Comparison of ENCODE assay signal across 19 cellular contexts in the genomic region with DNA sequence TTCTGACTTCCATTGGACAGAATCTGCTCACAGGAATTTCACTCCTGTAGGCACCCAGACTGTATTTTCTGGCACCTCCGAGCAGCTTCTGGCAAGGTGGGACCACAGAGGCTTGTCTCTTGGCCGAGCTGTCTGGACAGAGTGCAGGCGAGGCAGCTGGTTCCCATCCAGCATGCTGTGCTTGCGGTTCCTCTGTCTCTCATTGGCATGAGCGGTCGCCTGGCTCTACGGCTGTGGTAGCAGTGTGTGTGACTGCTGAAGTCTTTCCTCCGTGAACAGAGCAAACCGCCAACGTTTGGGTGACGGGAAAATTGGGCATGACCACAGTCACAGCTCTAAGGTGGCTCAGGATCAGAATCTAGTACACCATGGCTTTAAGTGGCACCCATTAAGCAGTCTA.
"Had no signal": no experiment of that assay in that cellular context is flagged by ENCODE, and none has a peak within 500 bp of the region (broad histone marks: within the 10 kb centered on the region; RNA-seq: fewer than 3 reads in every experiment).

No MANE protein-coding gene starts in this region.

- H3K9me3 ChIP-seq: mucosa of descending colon, tibial artery, uterus had no signal

- H3K4me3 Mint-ChIP-seq: activated CD4-positive, alpha-beta memory T cell treated with anti-CD3 and anti-CD28 coated beads for 36 hours; activated CD8-positive, alpha-beta memory T cell treated with anti-CD3 and anti-CD28 coated beads, Interleukin-2, amount 10 ng/mL, durations not matched to agents 7 days and 5 days; activated naive CD4-positive, alpha-beta T cell treated with anti-CD3 and anti-CD28 coated beads for 36 hours; activated naive CD8-positive, alpha-beta T cell treated with anti-CD3 and anti-CD28 coated beads, Interleukin-2, amount 50 U/mL, for 24 hours; memory B cell; naive thymus-derived CD8-positive, alpha-beta T cell; stimulated activated naive B cell treated with anti-CD40 and anti-IgM and Interleukin-4, amounts not matched to agents 10 μg/mL and 1 μg/mL and 100 μg/mL, for 72 hours had no signal

- H3K36me3 ChIP-seq: left lung, tibial artery, uterus, WERI-Rb-1 had no signal

- H3K27ac ChIP-seq: left lung, tibial artery, uterus, WERI-Rb-1 had no signal

- H3K27me3 Mint-ChIP-seq: activated CD4-positive, alpha-beta memory T cell treated with anti-CD3 and anti-CD28 coated beads for 36 hours; activated CD8-positive, alpha-beta memory T cell treated with anti-CD3 and anti-CD28 coated beads, Interleukin-2, amount 10 ng/mL, durations not matched to agents 7 days and 5 days; stimulated activated naive B cell treated with anti-CD40 and anti-IgM and Interleukin-4, amounts not matched to agents 10 μg/mL and 1 μg/mL and 100 μg/mL, for 72 hours had no signal

- ATAC-seq: activated CD8-positive, alpha-beta memory T cell treated with anti-CD3 and anti-CD28 coated beads, Interleukin-2, amount 10 ng/mL, durations not matched to agents 7 days and 5 days; activated naive CD8-positive, alpha-beta T cell treated with anti-CD3 and anti-CD28 coated beads, Interleukin-2, amount 50 U/mL, for 24 hours; left lung; mucosa of descending colon; naive thymus-derived CD8-positive, alpha-beta T cell; stimulated activated naive B cell treated with anti-CD40 and anti-IgM and Interleukin-4, amounts not matched to agents 10 μg/mL and 1 μg/mL and 100 μg/mL, for 72 hours had no signal

- H3K36me3 Mint-ChIP-seq: activated CD4-positive, alpha-beta memory T cell treated with anti-CD3 and anti-CD28 coated beads for 36 hours; activated CD8-positive, alpha-beta memory T cell treated with anti-CD3 and anti-CD28 coated beads, Interleukin-2, amount 10 ng/mL, durations not matched to agents 7 days and 5 days; memory B cell; naive thymus-derived CD8-positive, alpha-beta T cell; stimulated activated naive B cell treated with anti-CD40 and anti-IgM and Interleukin-4, amounts not matched to agents 10 μg/mL and 1 μg/mL and 100 μg/mL, for 72 hours had no signal

- H3K27ac Mint-ChIP-seq: activated CD4-positive, alpha-beta memory T cell treated with anti-CD3 and anti-CD28 coated beads for 36 hours; activated CD8-positive, alpha-beta memory T cell treated with anti-CD3 and anti-CD28 coated beads, Interleukin-2, amount 10 ng/mL, durations not matched to agents 7 days and 5 days; activated naive CD4-positive, alpha-beta T cell treated with anti-CD3 and anti-CD28 coated beads for 36 hours; activated naive CD8-positive, alpha-beta T cell treated with anti-CD3 and anti-CD28 coated beads, Interleukin-2, amount 50 U/mL, for 24 hours; activated T-helper 2 cell treated with anti-CD3 and anti-CD28 coated beads, Interferon-gamma antibody, Interleukin-2, Interleukin-4, amounts not matched to agents 10 μg/mL and 5 μg/mL and 100 μg/mL, durations not matched to agents 14 hours and 24 hours and 36 hours; memory B cell; naive thymus-derived CD8-positive, alpha-beta T cell; stimulated activated naive B cell treated with anti-CD40 and anti-IgM and Interleukin-4, amounts not matched to agents 10 μg/mL and 1 μg/mL and 100 μg/mL, for 72 hours had no signal

- H3K4me1 Mint-ChIP-seq: activated CD8-positive, alpha-beta memory T cell treated with anti-CD3 and anti-CD28 coated beads, Interleukin-2, amount 10 ng/mL, durations not matched to agents 7 days and 5 days; activated naive CD8-positive, alpha-beta T cell treated with anti-CD3 and anti-CD28 coated beads, Interleukin-2, amount 50 U/mL, for 24 hours; naive thymus-derived CD8-positive, alpha-beta T cell; stimulated activated naive B cell treated with anti-CD40 and anti-IgM and Interleukin-4, amounts not matched to agents 10 μg/mL and 1 μg/mL and 100 μg/mL, for 72 hours had no signal

- H3K4me3 ChIP-seq: left lung, mucosa of descending colon, tibial artery, uterus had no signal

- H3K27me3 ChIP-seq: left lung, tibial artery, uterus had no signal

- H3K4me1 ChIP-seq: left lung, tibial artery, uterus had no signal

- H3K9me3 Mint-ChIP-seq: activated naive CD4-positive, alpha-beta T cell treated with anti-CD3 and anti-CD28 coated beads for 36 hours; activated naive CD8-positive, alpha-beta T cell treated with anti-CD3 and anti-CD28 coated beads, Interleukin-2, amount 50 U/mL, for 24 hours; stimulated activated naive B cell treated with anti-CD40 and anti-IgM and Interleukin-4, amounts not matched to agents 10 μg/mL and 1 μg/mL and 100 μg/mL, for 72 hours had no signal

- FAIRE-seq: keratinocyte had no signal

- DNase-seq: activated CD4-positive, alpha-beta memory T cell treated with anti-CD3 and anti-CD28 coated beads for 36 hours; activated CD8-positive, alpha-beta memory T cell treated with anti-CD3 and anti-CD28 coated beads, Interleukin-2, amount 10 ng/mL, durations not matched to agents 7 days and 5 days; activated naive CD4-positive, alpha-beta T cell treated with anti-CD3 and anti-CD28 coated beads for 36 hours; activated naive CD8-positive, alpha-beta T cell treated with anti-CD3 and anti-CD28 coated beads, Interleukin-2, amount 50 U/mL, for 24 hours; activated T-cell treated with anti-CD3 and anti-CD28 coated beads, Interleukin-2, amount 50 U/mL, for 1 hour; aorta; hippocampal formation; left lung; mucosa of descending colon; stimulated activated CD4-positive, alpha-beta T cell treated with anti-CD3 and anti-CD28 coated beads, Interleukin-4, amount 100 ng/mL, for 1 hour; stimulated activated naive B cell treated with anti-CD40 and anti-IgM and Interleukin-4, amounts not matched to agents 10 μg/mL and 1 μg/mL and 100 μg/mL, for 72 hours; T1000; tibial artery; uterus; WERI-Rb-1 had no signal
